7 cellular contexts compared by ENCODE assay signal in the genomic region with DNA sequence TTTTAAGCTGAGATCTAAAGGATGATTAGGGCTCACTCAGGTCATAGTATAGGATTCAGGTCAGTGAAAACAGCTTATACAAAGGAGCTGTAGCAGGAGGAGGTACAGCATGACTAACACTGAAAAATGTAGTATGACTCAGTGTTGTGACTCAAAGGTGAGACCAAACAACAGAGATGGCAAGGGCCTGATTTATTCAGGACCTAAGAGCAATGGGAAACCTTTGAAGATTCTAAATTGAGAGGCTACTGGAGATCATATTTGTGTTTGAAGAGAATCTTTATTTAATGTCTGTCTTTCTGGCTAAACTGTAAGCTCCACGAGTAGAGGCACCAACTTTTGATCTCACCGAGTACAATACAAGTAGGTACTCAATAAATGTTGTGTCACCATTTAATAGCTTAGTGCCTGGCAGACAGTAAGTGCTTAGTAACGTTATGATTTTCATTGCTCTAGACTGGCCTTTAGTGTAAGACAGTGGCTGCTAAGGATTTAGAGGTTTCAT. TPM values are rescaled to one million over a fixed set of nuclear protein-coding genes. Genes with fewer than 3 reads are reported as not detected.
DNase-seq lines count a peak whose midpoint lies in the region; ATAC-seq, FAIRE-seq and TF ChIP-seq lines count a peak whose summit lies in the region.

No MANE protein-coding gene starts in this region.

- H3K4me3 ChIP-seq in bronchial epithelial cell (ENCODE audit: low read depth, low read length) (no peak overlapping the region), retinal pigment epithelial cell (ENCODE audit: low read length) (no peak overlapping the region), esophagus muscularis mucosa (no peak overlapping the region)

- DNase-seq in bronchial epithelial cell (ENCODE audit: low read depth) (peak; percentile 98), retinal pigment epithelial cell (ENCODE audit: low read depth) (peak; percentile 75), D721Med (ENCODE audit: insufficient read length, low spot score) (no peak), esophagus muscularis mucosa (ENCODE audit: extremely low spot score) (no peak)
- DNase-seq in stimulated activated CD4-positive, alpha-beta T cell treated with anti-CD3 and anti-CD28 coated beads, Interleukin-2, amount 100 ng/mL, for 48 hours: no peak

- no peak overlapping the region for H3K27ac ChIP-seq in esophagus muscularis mucosa (replicated peaks in 1 of 4)

- FAIRE-seq in bronchial epithelial cell (lab: Jason Lieb, UNC): no peak
- no peak for FAIRE-seq in D721Med (lab: Jason Lieb, UNC)

- no peak for TF ChIP-seq EP300 in esophagus muscularis mucosa (IDR thresholded peaks at IDR 0.05)

- 69% methylated on average over 3 of the region's 3 CpGs for WGBS in esophagus muscularis mucosa

- no peak for TF ChIP-seq POLR2A in esophagus muscularis mucosa (IDR thresholded peaks at IDR 0.05; ENCODE audit: low read depth)

- H3K36me3 ChIP-seq in bronchial epithelial cell (ENCODE audit: control insufficient read depth, insufficient read depth, low read length) (no peaks in the 10 kb centered on the region), esophagus muscularis mucosa (no peaks in the 10 kb centered on the region)

- H3K4me1 ChIP-seq in esophagus muscularis mucosa: peaks cover 0 to 13% (median 8%) of the 10 kb centered on the region in 4 donors

- no peaks in the 10 kb centered on the region for H3K9me3 ChIP-seq in esophagus muscularis mucosa

- H3K27me3 ChIP-seq in bronchial epithelial cell (ENCODE audit: control insufficient read depth, insufficient read depth, low read length) (no peaks in the 10 kb centered on the region), esophagus muscularis mucosa (no peaks in the 10 kb centered on the region)

- TF ChIP-seq CTCF in bronchial epithelial cell (IDR thresholded peaks at IDR 0.05; ENCODE audit: insufficient read depth, low read length, severe bottlenecking) (no peak), retinal pigment epithelial cell (conservative IDR thresholded peaks at IDR 0.05; ENCODE audit: low read depth, low read length) (no peak), D721Med (IDR thresholded peaks at IDR 0.05; ENCODE audit: insufficient read depth, missing control alignments) (no peak), esophagus muscularis mucosa (IDR thresholded peaks at IDR 0.05) (no peak)

- intact Hi-C loops in esophagus muscularis mucosa (cut with DNase I): no loop called here

- peak; percentile 83 for ATAC-seq in GM19463 (IDR thresholded peaks at IDR 0.05; ENCODE audit: unreplicated experiment)
- peak; percentile 81 for ATAC-seq in HG03520 (IDR thresholded peaks at IDR 0.05; ENCODE audit: unreplicated experiment)

RNA-seq across cellular contexts. Expression of gene PRKAA2, which starts 43.5 kb away (rescaled TPM):
- total RNA-seq in bronchial epithelial cell (2.1 and 4.0 TPM in 2 replicates), esophagus muscularis mucosa (10 to 100 TPM; 32.6 to 70.8 (median 39.2) TPM)

Comparison
In these comparisons a context has a peak if more than half of its experiments do, and no peak if none do; other contexts are left out.
1. DNase-seq: peak in bronchial epithelial cell (single experiment) and retinal pigment epithelial cell (single experiment); none in D721Med (single experiment), stimulated activated CD4-positive, alpha-beta T cell treated with anti-CD3 and anti-CD28 coated beads, Interleukin-2, amount 100 ng/mL, for 48 hours (0 of 2) and esophagus muscularis mucosa (single experiment).